In the genomic region with DNA sequence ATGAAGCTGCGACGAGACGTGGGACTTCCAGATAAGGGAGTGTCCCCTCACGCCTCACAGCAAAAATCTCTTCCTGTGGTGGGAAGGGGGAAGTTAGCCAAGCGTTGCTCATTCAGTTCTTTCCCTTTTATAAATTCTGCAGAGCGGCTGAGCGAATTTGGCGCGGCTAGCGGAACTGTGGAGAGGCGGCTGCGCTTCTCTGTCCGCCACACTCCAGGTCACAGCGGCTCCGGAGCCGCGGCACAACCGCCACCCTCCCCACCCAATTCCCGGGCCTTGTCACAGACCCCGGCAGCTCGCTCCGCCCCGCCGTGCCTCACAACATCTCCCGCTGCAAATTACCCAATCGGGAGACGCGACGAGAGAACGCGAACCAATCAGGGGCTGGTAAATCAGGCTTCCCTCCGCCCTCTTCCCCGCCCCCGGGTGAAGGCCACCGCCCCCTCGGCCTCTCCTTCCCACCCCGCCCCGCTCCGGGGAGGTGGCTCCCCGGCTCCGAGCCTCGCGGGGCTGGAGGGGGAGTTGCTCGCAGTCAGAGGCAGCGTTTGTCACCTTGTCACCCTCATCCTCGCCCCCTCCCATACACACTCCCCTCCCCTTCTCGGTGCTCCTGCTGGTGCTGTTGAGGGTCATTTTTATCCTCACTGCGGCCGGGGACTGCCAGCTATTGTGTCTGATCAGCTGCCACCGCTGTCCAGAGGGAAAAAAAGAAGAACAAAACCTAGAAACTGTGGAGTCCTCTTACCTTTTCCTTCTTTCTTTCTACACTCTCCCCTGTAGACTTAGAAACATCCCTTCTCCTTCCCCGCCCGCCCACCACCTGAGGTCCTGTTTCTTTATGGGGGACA, we compare ENCODE assay signal across 8 cellular contexts. TPM values are rescaled to one million over a fixed set of nuclear protein-coding genes. Genes with fewer than 3 reads are reported as not detected.
DNase-seq lines count a peak whose midpoint lies in the region; ATAC-seq and TF ChIP-seq lines count a peak whose summit lies in the region.

No MANE protein-coding gene starts in this region.

- peak; percentile 95 for TF ChIP-seq POLR2A in erythroblast (IDR thresholded peaks at IDR 0.05; ENCODE audit: low read length)

- DNase-seq in DMS153 treated with DMSO at 0.1 percent for 48 hours (lab: John Stamatoyannopoulos, UW; ENCODE audit: unreplicated experiment) (peak; percentile 36), OCI-M2 (lab: John Stamatoyannopoulos, UW; ENCODE audit: unreplicated experiment) (peak; percentile 59), erythroblast (lab: John Stamatoyannopoulos, UW) (peak; percentile 96 to 98), mucosa of gallbladder (ENCODE audit: low spot score) (peak; percentile 98)
- DNase-seq in activated T-cell treated with anti-CD3 and anti-CD28 coated beads, Interleukin-2, amount 50 U/mL, for 1 hour = peak; percentile 97
- peak; percentile 92 for DNase-seq in stimulated activated CD8-positive, alpha-beta memory T cell treated with anti-CD3 and anti-CD28 coated beads, Interleukin-4, amount 100 ng/mL, for 24 hours (ENCODE audit: low read depth)

- ATAC-seq in GM21619 (IDR thresholded peaks at IDR 0.05; ENCODE audit: unreplicated experiment) = peak; percentile 84

- no peak for TF ChIP-seq RAD21 in Ishikawa (IDR thresholded peaks at IDR 0.05; ENCODE audit: low read depth)

- no peak for TF ChIP-seq EP300 in Ishikawa (IDR thresholded peaks at IDR 0.05; ENCODE audit: borderline replicate concordance)

TF ChIP-seq in Ishikawa, 13 proteins besides CTCF, POLR2A, EP300 and RAD21:
- TF ChIP-seq CEBPB (IDR thresholded peaks at IDR 0.05) (no peak), NFIC (IDR thresholded peaks at IDR 0.05) (no peak), FOXM1 (IDR thresholded peaks at IDR 0.05; ENCODE audit: borderline replicate concordance, low read depth) (no peak), TAF1 (IDR thresholded peaks at IDR 0.05; ENCODE audit: low read depth) (peak; percentile 67; the same call in 1 of the 2 replicates), CREB1 (IDR thresholded peaks at IDR 0.05; ENCODE audit: low read depth) (0 out of 2 replicates have a peak, but pooled peaks have one; percentile 23), TEAD4 (IDR thresholded peaks at IDR 0.05) (no peak), YY1 (IDR thresholded peaks at IDR 0.05; ENCODE audit: low read depth) (no peak)
- TF ChIP-seq, protein P1, sequence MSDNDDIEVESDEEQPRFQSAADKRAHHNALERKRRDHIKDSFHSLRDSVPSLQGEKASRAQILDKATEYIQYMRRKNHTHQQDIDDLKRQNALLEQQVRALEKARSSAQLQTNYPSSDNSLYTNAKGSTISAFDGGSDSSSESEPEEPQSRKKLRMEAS (IDR thresholded peaks at IDR 0.05) = peak; percentile 62
- TF ChIP-seq, protein P2, sequence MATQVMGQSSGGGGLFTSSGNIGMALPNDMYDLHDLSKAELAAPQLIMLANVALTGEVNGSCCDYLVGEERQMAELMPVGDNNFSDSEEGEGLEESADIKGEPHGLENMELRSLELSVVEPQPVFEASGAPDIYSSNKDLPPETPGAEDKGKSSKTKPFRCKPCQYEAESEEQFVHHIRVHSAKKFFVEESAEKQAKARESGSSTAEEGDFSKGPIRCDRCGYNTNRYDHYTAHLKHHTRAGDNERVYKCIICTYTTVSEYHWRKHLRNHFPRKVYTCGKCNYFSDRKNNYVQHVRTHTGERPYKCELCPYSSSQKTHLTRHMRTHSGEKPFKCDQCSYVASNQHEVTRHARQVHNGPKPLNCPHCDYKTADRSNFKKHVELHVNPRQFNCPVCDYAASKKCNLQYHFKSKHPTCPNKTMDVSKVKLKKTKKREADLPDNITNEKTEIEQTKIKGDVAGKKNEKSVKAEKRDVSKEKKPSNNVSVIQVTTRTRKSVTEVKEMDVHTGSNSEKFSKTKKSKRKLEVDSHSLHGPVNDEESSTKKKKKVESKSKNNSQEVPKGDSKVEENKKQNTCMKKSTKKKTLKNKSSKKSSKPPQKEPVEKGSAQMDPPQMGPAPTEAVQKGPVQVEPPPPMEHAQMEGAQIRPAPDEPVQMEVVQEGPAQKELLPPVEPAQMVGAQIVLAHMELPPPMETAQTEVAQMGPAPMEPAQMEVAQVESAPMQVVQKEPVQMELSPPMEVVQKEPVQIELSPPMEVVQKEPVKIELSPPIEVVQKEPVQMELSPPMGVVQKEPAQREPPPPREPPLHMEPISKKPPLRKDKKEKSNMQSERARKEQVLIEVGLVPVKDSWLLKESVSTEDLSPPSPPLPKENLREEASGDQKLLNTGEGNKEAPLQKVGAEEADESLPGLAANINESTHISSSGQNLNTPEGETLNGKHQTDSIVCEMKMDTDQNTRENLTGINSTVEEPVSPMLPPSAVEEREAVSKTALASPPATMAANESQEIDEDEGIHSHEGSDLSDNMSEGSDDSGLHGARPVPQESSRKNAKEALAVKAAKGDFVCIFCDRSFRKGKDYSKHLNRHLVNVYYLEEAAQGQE (IDR thresholded peaks at IDR 0.05; ENCODE audit: low read depth) = no peak
TF ChIP-seq in Ishikawa: peak in this region for 3.

RNA-seq across cellular contexts. Expression of a gene that starts 0.9 kb away (rescaled TPM):
- total RNA-seq in mucosa of gallbladder = 94.3 TPM

Comparison
In these comparisons a context has a peak if more than half of its experiments do, and no peak if none do; other contexts are left out.
1. Peak in every context shown above with its lines: DNase-seq and ATAC-seq.
2. DNase-seq: peak in every context shown above with its lines; median percentile 98 in mucosa of gallbladder; 97 in activated T-cell treated with anti-CD3 and anti-CD28 coated beads, Interleukin-2, amount 50 U/mL, for 1 hour; 97 in erythroblast; 92 in stimulated activated CD8-positive, alpha-beta memory T cell treated with anti-CD3 and anti-CD28 coated beads, Interleukin-4, amount 100 ng/mL, for 24 hours; 59 in OCI-M2; 36 in DMS153 treated with DMSO at 0.1 percent for 48 hours.